Comparison of ENCODE assay signal across 10 cellular contexts in the genomic region with DNA sequence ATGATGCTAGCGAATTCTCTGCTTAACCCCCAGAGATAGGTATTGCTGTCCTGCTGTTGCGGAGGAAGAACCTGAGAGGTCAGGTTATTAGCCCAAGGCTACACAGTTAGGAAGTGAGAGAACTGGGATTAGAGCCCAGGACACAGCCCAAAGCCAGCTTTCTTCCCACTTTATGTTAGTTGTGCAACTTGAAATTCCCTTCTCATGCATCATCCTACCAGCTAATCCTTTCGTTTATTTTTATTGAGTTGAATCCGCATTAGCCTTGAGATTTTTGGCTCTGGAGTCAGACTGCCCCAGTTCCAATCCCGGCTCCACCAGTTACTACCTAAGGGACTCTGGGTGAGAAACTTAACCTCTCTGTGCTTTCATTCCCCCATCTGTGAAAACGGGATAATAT.
A peak's percentile ranks its signal among the peaks of the same experiment; 100 is the strongest.
DNase-seq lines count a peak whose midpoint lies in the region; ATAC-seq and TF ChIP-seq lines count a peak whose summit lies in the region.
"Had no signal": no experiment of that assay in that cellular context is flagged by ENCODE, and none has a peak within 500 bp of the region (broad histone marks: within the 10 kb centered on the region; RNA-seq: fewer than 3 reads in every experiment).

No MANE protein-coding gene starts in this region.

- no peaks in the 10 kb centered on the region for H3K27me3 Mint-ChIP-seq in MCF 10A (ENCODE audit: insufficient read depth, unreplicated experiment)
- H3K27me3 Mint-ChIP-seq in activated T-helper 17 cell treated with anti-CD3 and anti-CD28 coated beads, Interleukin-2, amount 50 U/mL, for 72 hours: peaks cover 18% of the 10 kb centered on the region

- no peaks in the 10 kb centered on the region for H3K79me2 ChIP-seq in HCT116 (ENCODE audit: insufficient read depth, low read length)
- H3K79me2 ChIP-seq: parathyroid adenoma had no signal

- no peak overlapping the region for H3K27ac ChIP-seq in HCT116 (ENCODE audit: low read depth, low read length)
- peak overlapping the region; percentile 74 for H3K27ac ChIP-seq in subcutaneous abdominal adipose tissue (ENCODE audit: low read depth, low read length)
- H3K27ac ChIP-seq: parathyroid adenoma had no signal

- no peaks in the 10 kb centered on the region for H3K36me3 ChIP-seq in HCT116 (ENCODE audit: control insufficient read depth in 1 of 2, insufficient read depth in 2 of 2, low read length in 2 of 2)
- no peaks in the 10 kb centered on the region for H3K36me3 ChIP-seq in subcutaneous abdominal adipose tissue (ENCODE audit: control insufficient read depth in 5 of 5, insufficient read depth in 5 of 5, low read length in 5 of 5)

- CTCF ChIA-PET in HCT116 (lab: Charles Lee): no interaction called here
- CTCF ChIA-PET in MCF 10A (lab: Yijun Ruan, JAX): interaction anchor here (0.8 kb wide), 1 partner anchor 68 kb away, joined by 3 read pairs; no protein-coding TSS in a partner anchor

- peaks cover 0 to 26% of the 10 kb centered on the region in 2 experiments; a peak in 2 of 4 replicates for H3K4me1 ChIP-seq in HCT116 (ENCODE audit: control insufficient read depth in 1 of 2, insufficient read depth in 2 of 2, low read length in 2 of 2)
- peaks cover 3 to 40% (median 35%) of the 10 kb centered on the region in 5 donors for H3K4me1 ChIP-seq in subcutaneous abdominal adipose tissue (ENCODE audit: control insufficient read depth in 5 of 5, insufficient read depth in 5 of 5, low read length in 5 of 5)
- H3K4me1 ChIP-seq: parathyroid adenoma had no signal

- no peaks in the 10 kb centered on the region for H3K9me2 ChIP-seq in HCT116 (ENCODE audit: insufficient read depth)

- BruUV-seq in HCT116 (replicated peaks; lab: Mats Ljungman, UMichigan) (no TSS peak), MCF 10A (replicated peaks; lab: Mats Ljungman, UMichigan) (no TSS peak)

- DNase-seq in HCT116 (ENCODE audit: low read depth, low spot score): no peak
- peak; percentile 100 for DNase-seq in MCF 10A (ENCODE audit: unreplicated experiment)
- peak; percentile 35 for DNase-seq in kidney glomerular epithelial cell (lab: John Stamatoyannopoulos, UW)
- no peak for DNase-seq in iPS-NIHi11 (ENCODE audit: low spot score)
- no peak for DNase-seq in NCI-H774 (lab: John Stamatoyannopoulos, UW)

- RAD21 ChIA-PET in HCT116 (lab: Charles Lee; ENCODE audit: low non-redundant PET in 1 of 2, low total read pairs in 2 of 2, uncharacterized antibody in 2 of 2, unreplicated experiment in 2 of 2): no interaction called here

- peak overlapping the region; percentile 59 for H3K27ac Mint-ChIP-seq in MCF 10A (ENCODE audit: low read depth, unreplicated experiment)
- H3K27ac Mint-ChIP-seq in activated T-helper 17 cell treated with anti-CD3 and anti-CD28 coated beads, Interleukin-2, amount 50 U/mL, for 72 hours: no peak overlapping the region
- H3K27ac Mint-ChIP-seq: stimulated activated naive CD8-positive, alpha-beta T cell treated with anti-CD3 and anti-CD28 coated beads, Interleukin-15, Interleukin-2, amounts not matched to agents 100 ng/mL and 50 ng/mL, for 24 hours had no signal

- H3K4me1 Mint-ChIP-seq in MCF 10A (ENCODE audit: insufficient read depth, unreplicated experiment): peaks cover 56% of the 10 kb centered on the region
- no peaks in the 10 kb centered on the region for H3K4me1 Mint-ChIP-seq in activated T-helper 17 cell treated with anti-CD3 and anti-CD28 coated beads, Interleukin-2, amount 50 U/mL, for 72 hours

- intact Hi-C loops in HCT116 (cut with micrococcal nuclease): no loop called here
- intact Hi-C loops in MCF 10A (cut with micrococcal nuclease): no loop called here

- H2AFZ ChIP-seq in HCT116 (ENCODE audit: low read depth, low read length, poor library complexity, severe bottlenecking): no peak overlapping the region
- H2AFZ ChIP-seq: parathyroid adenoma had no signal

- no peaks in the 10 kb centered on the region for H3K36me3 Mint-ChIP-seq in MCF 10A (ENCODE audit: insufficient read depth, unreplicated experiment)
- no peaks in the 10 kb centered on the region for H3K36me3 Mint-ChIP-seq in activated T-helper 17 cell treated with anti-CD3 and anti-CD28 coated beads, Interleukin-2, amount 50 U/mL, for 72 hours (ENCODE audit: low read depth)

- TF ChIP-seq POLR2A in HCT116 (IDR thresholded peaks at IDR 0.05; ENCODE audit: borderline replicate concordance, extremely low read depth, insufficient read depth, insufficient read length): no peak

- peak overlapping the region; percentile 8 for H3K4me2 ChIP-seq in HCT116 (ENCODE audit: low read length)

- no peak overlapping the region for H3K4me3 ChIP-seq in HCT116 (replicated peaks in 1 of 2; ENCODE audit: low read depth in 1 of 2, low read length in 2 of 2)
- H3K4me3 ChIP-seq in subcutaneous abdominal adipose tissue (ENCODE audit: low read depth in 1 of 5, low read length in 5 of 5): no peak overlapping the region

- TF ChIP-seq RAD21 in HCT116 (IDR thresholded peaks at IDR 0.05; ENCODE audit: low read depth): no peak

- POLR2A ChIA-PET in HCT116 (lab: Charles Lee) (no interaction called here), MCF 10A (lab: Yijun Ruan, JAX) (interaction anchor here (0.6 to 19.7 kb wide), 18 partner anchors 11 to 434 kb away, joined by 3 to 413 read pairs (median 4); no protein-coding TSS in a partner anchor)

- no peak for TF ChIP-seq CTCF in HCT116 (IDR thresholded peaks at IDR 0.05 in 2 of 3, conservative IDR thresholded peaks at IDR 0.05 in 1 of 3; ENCODE audit: borderline replicate concordance in 1 of 3, insufficient read depth in 1 of 3, low read depth in 2 of 3, low read length in 2 of 3)
- TF ChIP-seq CTCF in MCF 10A (IDR thresholded peaks at IDR 0.05; ENCODE audit: unreplicated experiment): no peak

- H3K9ac ChIP-seq in HCT116 (ENCODE audit: low read length) (no peak overlapping the region), subcutaneous abdominal adipose tissue (ENCODE audit: low read length in 5 of 5) (peak overlapping the region in 1 of 5 donors; percentile 20)
- H3K9ac ChIP-seq: parathyroid adenoma had no signal

- no peaks in the 10 kb centered on the region for H4K20me1 ChIP-seq in HCT116 (ENCODE audit: insufficient read depth)

- peak overlapping the region; percentile 52 for H3K4me3 Mint-ChIP-seq in MCF 10A (ENCODE audit: unreplicated experiment)
- no peak overlapping the region for H3K4me3 Mint-ChIP-seq in activated T-helper 17 cell treated with anti-CD3 and anti-CD28 coated beads, Interleukin-2, amount 50 U/mL, for 72 hours
- H3K4me3 Mint-ChIP-seq: stimulated activated naive CD8-positive, alpha-beta T cell treated with anti-CD3 and anti-CD28 coated beads, Interleukin-15, Interleukin-2, amounts not matched to agents 100 ng/mL and 50 ng/mL, for 24 hours had no signal

- H3K27me3 ChIP-seq in HCT116 (ENCODE audit: insufficient read depth, low read length) (no peaks in the 10 kb centered on the region), subcutaneous abdominal adipose tissue (ENCODE audit: control insufficient read depth in 5 of 5, insufficient read depth in 4 of 5, low read length in 5 of 5) (no peaks in the 10 kb centered on the region)

- ATAC-seq in HCT116 (peak; percentile 52; the same call in 1 of the 2 replicates), HG03196 (IDR thresholded peaks at IDR 0.05; ENCODE audit: unreplicated experiment) (no peak)
- no peak for ATAC-seq in activated T-helper 17 cell treated with anti-CD3 and anti-CD28 coated beads, Interleukin-2, amount 50 U/mL, for 72 hours (replicated peaks)

- H3K9me3 ChIP-seq in HCT116 (ENCODE audit: control insufficient read depth in 1 of 2, insufficient read depth in 1 of 2, low read depth in 1 of 2, low read length in 2 of 2) (no peaks in the 10 kb centered on the region), subcutaneous abdominal adipose tissue (ENCODE audit: control insufficient read depth in 5 of 5, low read length in 5 of 5) (no peaks in the 10 kb centered on the region)

- no peaks in the 10 kb centered on the region for H3K9me3 Mint-ChIP-seq in MCF 10A (ENCODE audit: unreplicated experiment)
- no peaks in the 10 kb centered on the region for H3K9me3 Mint-ChIP-seq in activated T-helper 17 cell treated with anti-CD3 and anti-CD28 coated beads, Interleukin-2, amount 50 U/mL, for 72 hours
- H3K9me3 Mint-ChIP-seq: stimulated activated naive CD8-positive, alpha-beta T cell treated with anti-CD3 and anti-CD28 coated beads, Interleukin-15, Interleukin-2, amounts not matched to agents 100 ng/mL and 50 ng/mL, for 24 hours had no signal

TF ChIP-seq in HCT116, 20 proteins besides CTCF, POLR2A, EP300 and RAD21 (continues in another document):
- TF ChIP-seq EGR1 (IDR thresholded peaks at IDR 0.05; ENCODE audit: low read depth): no peak
- TF ChIP-seq, protein P1, sequence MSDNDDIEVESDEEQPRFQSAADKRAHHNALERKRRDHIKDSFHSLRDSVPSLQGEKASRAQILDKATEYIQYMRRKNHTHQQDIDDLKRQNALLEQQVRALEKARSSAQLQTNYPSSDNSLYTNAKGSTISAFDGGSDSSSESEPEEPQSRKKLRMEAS (IDR thresholded peaks at IDR 0.05): no peak
- TF ChIP-seq SIN3A (IDR thresholded peaks at IDR 0.05; ENCODE audit: low read depth): no peak
- no peak for TF ChIP-seq EZH2phosphoT487 (IDR thresholded peaks at IDR 0.05; ENCODE audit: borderline replicate concordance)
- TF ChIP-seq ELF1 (IDR thresholded peaks at IDR 0.05; ENCODE audit: borderline replicate concordance, low read depth): no peak
- no peak for TF ChIP-seq ZFX (IDR thresholded peaks at IDR 0.05)
- no peak for TF ChIP-seq ZNF274 (IDR thresholded peaks at IDR 0.05; ENCODE audit: low read depth, low read length)
- no peak for TF ChIP-seq ZBTB33 (IDR thresholded peaks at IDR 0.05; ENCODE audit: extremely low read depth, insufficient replicate concordance, low read length)
- TF ChIP-seq CEBPB (IDR thresholded peaks at IDR 0.05; ENCODE audit: low read depth): peak; percentile 89
- TF ChIP-seq POLR2AphosphoS5 (IDR thresholded peaks at IDR 0.05; ENCODE audit: low read depth, low read length): no peak
- no peak for TF ChIP-seq ATF3 (IDR thresholded peaks at IDR 0.05)

Comparison
In these comparisons a context has a peak if more than half of its experiments do, and no peak if none do; other contexts are left out.
1. DNase-seq: peak in MCF 10A (single experiment) and kidney glomerular epithelial cell (single experiment); none in HCT116 (single experiment), iPS-NIHi11 (single experiment) and NCI-H774 (single experiment).